ENCODE assay signal across 11 cellular contexts in genomic region chr2:130609255-130609920, GRCh38. TPM values are rescaled to one million over a fixed set of nuclear protein-coding genes. Genes with fewer than 3 reads are reported as not detected.
"Had no signal": no experiment of that assay in that cellular context is flagged by ENCODE, and none has a peak within 500 bp of the region (broad histone marks: within the 10 kb centered on the region; RNA-seq: fewer than 3 reads in every experiment).

No MANE protein-coding gene starts in this region.

RNA-seq across cellular contexts. Expression of gene POTEJ, which starts 1.9 kb away (rescaled TPM):
- total RNA-seq: activated CD4-positive, alpha-beta memory T cell treated with anti-CD3 and anti-CD28 coated beads, Interleukin-2, amount 10 ng/mL, durations not matched to agents 7 days and 5 days; activated CD4-positive, alpha-beta T cell treated with anti-CD3 and anti-CD28 coated beads for 36 hours; activated CD4-positive, alpha-beta T cell treated with anti-CD3 and anti-CD28 coated beads, Interleukin-2, amount 10 ng/mL, durations not matched to agents 7 days and 5 days; activated CD8-positive, alpha-beta memory T cell treated with anti-CD3 and anti-CD28 coated beads, Interleukin-2, amount 10 ng/mL, durations not matched to agents 7 days and 5 days; activated CD8-positive, alpha-beta T cell treated with anti-CD3 and anti-CD28 coated beads, Interleukin-2, amount 10 ng/mL, durations not matched to agents 7 days and 5 days; activated naive CD8-positive, alpha-beta T cell treated with anti-CD3 and anti-CD28 coated beads, Interleukin-2, amount 10 ng/mL, durations not matched to agents 7 days and 5 days; activated T-helper 2 cell treated with anti-CD3 and anti-CD28 coated beads, Interferon-gamma antibody, Interleukin-2, Interleukin-4, amounts not matched to agents 10 μg/mL and 5 μg/mL and 100 μg/mL, durations not matched to agents 14 hours and 24 hours and 36 hours; astrocyte; breast epithelium; cardiac septum had no signal
- polyA plus RNA-seq: adipose tissue had no signal

RNA-seq across cellular contexts. Expression of gene CFC1, which starts 10.0 kb away (rescaled TPM):
- total RNA-seq: activated CD4-positive, alpha-beta memory T cell treated with anti-CD3 and anti-CD28 coated beads, Interleukin-2, amount 10 ng/mL, durations not matched to agents 7 days and 5 days; activated CD4-positive, alpha-beta T cell treated with anti-CD3 and anti-CD28 coated beads for 36 hours; activated CD4-positive, alpha-beta T cell treated with anti-CD3 and anti-CD28 coated beads, Interleukin-2, amount 10 ng/mL, durations not matched to agents 7 days and 5 days; activated CD8-positive, alpha-beta memory T cell treated with anti-CD3 and anti-CD28 coated beads, Interleukin-2, amount 10 ng/mL, durations not matched to agents 7 days and 5 days; activated CD8-positive, alpha-beta T cell treated with anti-CD3 and anti-CD28 coated beads, Interleukin-2, amount 10 ng/mL, durations not matched to agents 7 days and 5 days; activated naive CD8-positive, alpha-beta T cell treated with anti-CD3 and anti-CD28 coated beads, Interleukin-2, amount 10 ng/mL, durations not matched to agents 7 days and 5 days; activated T-helper 2 cell treated with anti-CD3 and anti-CD28 coated beads, Interferon-gamma antibody, Interleukin-2, Interleukin-4, amounts not matched to agents 10 μg/mL and 5 μg/mL and 100 μg/mL, durations not matched to agents 14 hours and 24 hours and 36 hours; astrocyte; breast epithelium; cardiac septum had no signal
